ENCODE assay signal across 16 cellular contexts in genomic region chr11:133919330-133920108, GRCh38. TPM values are rescaled to one million over a fixed set of nuclear protein-coding genes. Genes with fewer than 3 reads are reported as not detected.
DNase-seq lines count a peak whose midpoint lies in the region; ATAC-seq and TF ChIP-seq lines count a peak whose summit lies in the region.
"Had no signal": no experiment of that assay in that cellular context is flagged by ENCODE, and none has a peak within 500 bp of the region (broad histone marks: within the 10 kb centered on the region; RNA-seq: fewer than 3 reads in every experiment).

No MANE protein-coding gene starts in this region.

- no peak overlapping the region for H3K9ac ChIP-seq in BLaER1 treated with 17β-estradiol and CSF1 and Interleukin-3, amounts not matched to agents 10 nM and 100 nM

- H3K4me2 ChIP-seq in BLaER1 treated with 17β-estradiol and CSF1 and Interleukin-3, amounts not matched to agents 10 nM and 100 nM: peak overlapping the region in 10 of 11 experiments; percentile 37 to 60 (median 50); a peak in 17 of 22 replicates

- no peaks in the 10 kb centered on the region for H3K27me3 Mint-ChIP-seq in activated CD4-positive, alpha-beta T cell treated with anti-CD3 and anti-CD28 coated beads for 36 hours
- H3K27me3 Mint-ChIP-seq in T-cell: no peaks in the 10 kb centered on the region

- H3K36me3 ChIP-seq in BLaER1 treated with 17β-estradiol and CSF1 and Interleukin-3, amounts not matched to agents 10 nM and 100 nM: no peaks in the 10 kb centered on the region
- no peaks in the 10 kb centered on the region for H3K36me3 ChIP-seq in lower lobe of right lung

- no peak overlapping the region for H3K4me3 Mint-ChIP-seq in activated CD4-positive, alpha-beta T cell treated with anti-CD3 and anti-CD28 coated beads for 36 hours
- H3K4me3 Mint-ChIP-seq in T-cell: peak overlapping the region in 2 of 3 donors; percentile 66 to 79

- H3K4me3 ChIP-seq in BLaER1 treated with 17β-estradiol and CSF1 and Interleukin-3, amounts not matched to agents 10 nM and 100 nM: no peak overlapping the region
- peak overlapping the region; percentile 6 for H3K4me3 ChIP-seq in lower lobe of right lung

- ATAC-seq in activated CD4-positive, alpha-beta T cell treated with anti-CD3 and anti-CD28 coated beads for 36 hours: peak; percentile 26
- ATAC-seq in T-cell (replicated peaks in 1 of 4) (peak; percentile 20 to 64 (median 42)), lower lobe of right lung (no peak), HG02852 (IDR thresholded peaks at IDR 0.05; ENCODE audit: unreplicated experiment) (no peak)

- no peak overlapping the region for H3K27ac ChIP-seq in BLaER1 treated with 17β-estradiol and CSF1 and Interleukin-3, amounts not matched to agents 10 nM and 100 nM
- no peak overlapping the region for H3K27ac ChIP-seq in lower lobe of right lung
- H3K27ac ChIP-seq: 22Rv1 had no signal

- H3K27me3 ChIP-seq in BLaER1 treated with 17β-estradiol and CSF1 and Interleukin-3, amounts not matched to agents 10 nM and 100 nM: no peaks in the 10 kb centered on the region; a peak in 1 of 22 replicates
- peaks cover 26% of the 10 kb centered on the region for H3K27me3 ChIP-seq in lower lobe of right lung (ENCODE audit: low read depth)

- H4K20me1 ChIP-seq in BLaER1 treated with 17β-estradiol and CSF1 and Interleukin-3, amounts not matched to agents 10 nM and 100 nM: peaks cover 0 to under 1% (median 0%) of the 10 kb centered on the region in 11 experiments; a peak in 4 of 22 replicates

- CTCF ChIA-PET in activated CD4-positive, alpha-beta T cell treated with anti-CD3 and anti-CD28 coated beads for 36 hours (lab: Charles Lee): interaction anchor here (1.6 kb wide), 1 partner anchor 131 kb away, joined by 5 read pairs; no protein-coding TSS in a partner anchor
- CTCF ChIA-PET in T-cell (lab: Charles Lee): no interaction called here

- POLR2A ChIA-PET in activated CD4-positive, alpha-beta T cell treated with anti-CD3 and anti-CD28 coated beads for 36 hours (lab: Charles Lee): interaction anchor here (0.5 kb wide), 1 partner anchor 304 kb away, joined by 3 read pairs; the partner anchor contains the start of gene NCAPD3
- POLR2A ChIA-PET in T-cell (lab: Charles Lee): no interaction called here

- peaks cover 0 to 53% (median 37%) of the 10 kb centered on the region in 10 experiments; a peak in 16 of 20 replicates for H3K4me1 ChIP-seq in BLaER1 treated with 17β-estradiol and CSF1 and Interleukin-3, amounts not matched to agents 10 nM and 100 nM
- H3K4me1 ChIP-seq in lower lobe of right lung: no peaks in the 10 kb centered on the region

- TF ChIP-seq CTCF in lower lobe of right lung (IDR thresholded peaks at IDR 0.05): no peak

- H3K9me3 ChIP-seq in BLaER1 treated with 17β-estradiol and CSF1 and Interleukin-3, amounts not matched to agents 10 nM and 100 nM (replicated peaks in 1 of 11): no peaks in the 10 kb centered on the region
- no peaks in the 10 kb centered on the region for H3K9me3 ChIP-seq in lower lobe of right lung

- intact Hi-C loops in activated CD4-positive, alpha-beta T cell treated with anti-CD3 and anti-CD28 coated beads for 36 hours (cut with DNase I, micrococcal nuclease): no loop called here
- intact Hi-C loops in lower lobe of right lung (cut with DNase I): no loop called here

- peak; percentile 38 for DNase-seq in activated CD4-positive, alpha-beta T cell treated with anti-CD3 and anti-CD28 coated beads for 36 hours
- no peak for DNase-seq in activated CD4-positive, alpha-beta T cell treated with anti-CD3 and anti-CD28 coated beads for 48 hours
- DNase-seq in T-cell: peak in 1 of 34 experiments; percentile 21
- DNase-seq in lower lobe of right lung: no peak
- DNase-seq in NCI-H1092 (lab: John Stamatoyannopoulos, UW): no peak
- DNase-seq in stimulated activated CD4-positive, alpha-beta T cell treated with anti-CD3 and anti-CD28 coated beads, Interleukin-4, amount 100 ng/mL, for 24 hours: no peak
- DNase-seq: activated CD4-positive, alpha-beta T cell treated with anti-CD3 and anti-CD28 coated beads for 1 hour; glutamatergic neuron; KBM-7; left cardiac atrium; NCI-H69; small intestine; stimulated activated CD4-positive, alpha-beta T cell treated with anti-CD3 and anti-CD28 coated beads, Interleukin-4, amount 100 ng/mL, for 4 hours had no signal

- no peaks in the 10 kb centered on the region for H3K9me3 Mint-ChIP-seq in activated CD4-positive, alpha-beta T cell treated with anti-CD3 and anti-CD28 coated beads for 36 hours (ENCODE audit: low read depth)
- H3K9me3 Mint-ChIP-seq in T-cell: no peaks in the 10 kb centered on the region

- peaks cover 49% of the 10 kb centered on the region for H3K36me3 Mint-ChIP-seq in activated CD4-positive, alpha-beta T cell treated with anti-CD3 and anti-CD28 coated beads for 36 hours (ENCODE audit: low read depth)
- peaks cover 30% of the 10 kb centered on the region for H3K36me3 Mint-ChIP-seq in T-cell

- H3K4me1 Mint-ChIP-seq in activated CD4-positive, alpha-beta T cell treated with anti-CD3 and anti-CD28 coated beads for 36 hours: peaks cover 3% of the 10 kb centered on the region
- H3K4me1 Mint-ChIP-seq in T-cell: peaks cover 4 to 5% (median 5%) of the 10 kb centered on the region in 3 donors

- H3K27ac Mint-ChIP-seq in activated CD4-positive, alpha-beta T cell treated with anti-CD3 and anti-CD28 coated beads for 36 hours: no peak overlapping the region
- no peak overlapping the region for H3K27ac Mint-ChIP-seq in T-cell

RNA-seq across cellular contexts. Expression of gene IGSF9B, which starts 37.2 kb away (rescaled TPM):
- total RNA-seq in activated CD4-positive, alpha-beta T cell treated with anti-CD3 and anti-CD28 coated beads for 36 hours: 10 to 100 TPM; 79.0 to 84.2 TPM
- total RNA-seq in T-cell: 100 to 1,000 TPM in 1 of 5 donors, 10 to 100 TPM in 4; 23.5 to 101 (median 63.1) TPM
- total RNA-seq in lower lobe of right lung: 5.5 TPM

Comparison
In these comparisons a context has a peak if more than half of its experiments do, and no peak if none do; other contexts are left out.
1. ATAC-seq: peak in activated CD4-positive, alpha-beta T cell treated with anti-CD3 and anti-CD28 coated beads for 36 hours (single experiment) and T-cell (4 of 4); none in lower lobe of right lung (0 of 2) and HG02852 (single experiment).